ENCODE assay signal across 10 cellular contexts in genomic region chr17:36950027-36950426, GRCh38. TPM values are rescaled to one million over a fixed set of nuclear protein-coding genes. Genes with fewer than 3 reads are reported as not detected.
DNase-seq lines count a peak whose midpoint lies in the region; TF ChIP-seq lines count a peak whose summit lies in the region.
"Had no signal": no experiment of that assay in that cellular context is flagged by ENCODE, and none has a peak within 500 bp of the region (broad histone marks: within the 10 kb centered on the region; RNA-seq: fewer than 3 reads in every experiment).

No MANE protein-coding gene starts in this region.

- no peaks in the 10 kb centered on the region for H3F3A ChIP-seq in OCI-LY1 (ENCODE audit: insufficient read depth, low read length)

- peaks cover 7% of the 10 kb centered on the region for H3K4me1 Mint-ChIP-seq in Caco-2 (ENCODE audit: low read depth, unreplicated experiment)

- H3K27ac ChIP-seq in OCI-LY1 (ENCODE audit: low read depth, low read length, poor library complexity, severe bottlenecking) (no peak overlapping the region), osteoblast (ENCODE audit: low read depth, low read length) (peak overlapping the region; percentile 81)

- peak overlapping the region; percentile 74 for H3K27ac Mint-ChIP-seq in Caco-2 (ENCODE audit: unreplicated experiment)

- H3K4me1 ChIP-seq in Caco-2 (peaks cover 8% of the 10 kb centered on the region; the same call in 1 of the 2 replicates), OCI-LY1 (ENCODE audit: insufficient read depth, low read length, severe bottlenecking) (peaks cover 30% of the 10 kb centered on the region), endocrine pancreas (ENCODE audit: control insufficient read depth, insufficient read depth, low read length) (peaks cover 5% of the 10 kb centered on the region), osteoblast (ENCODE audit: insufficient read depth, low read length) (peaks cover 15% of the 10 kb centered on the region)

- no peaks in the 10 kb centered on the region for H3K27me3 ChIP-seq in Caco-2 (replicated peaks; ENCODE audit: control insufficient read depth, insufficient read depth, low read length)
- H3K27me3 ChIP-seq in OCI-LY1 (ENCODE audit: insufficient read depth, low read length): no peaks in the 10 kb centered on the region; the same call in 1 of the 2 replicates
- H3K27me3 ChIP-seq in endocrine pancreas (ENCODE audit: control insufficient read depth, insufficient read depth, low read length): peaks cover 5% of the 10 kb centered on the region
- H3K27me3 ChIP-seq in osteoblast (ENCODE audit: insufficient read depth, low read length): peaks cover 32% of the 10 kb centered on the region

- H3K9me3 ChIP-seq in Caco-2: no peaks in the 10 kb centered on the region
- H3K9me3 ChIP-seq in OCI-LY1 (ENCODE audit: low read length): no peaks in the 10 kb centered on the region
- no peaks in the 10 kb centered on the region for H3K9me3 ChIP-seq in endocrine pancreas (ENCODE audit: control insufficient read depth, low read length)
- no peaks in the 10 kb centered on the region for H3K9me3 ChIP-seq in osteoblast (ENCODE audit: low read depth, low read length)

- POLR2A ChIA-PET in Caco-2 (lab: Charles Lee): interaction anchor here (0.6 to 1.2 kb wide), 3 partner anchors 12 to 1134 kb away, joined by 3 to 7 read pairs (median 4); partner anchors contain the start of gene LHX1

- intact Hi-C loops in Caco-2 (cut with micrococcal nuclease; ENCODE audit: unreplicated experiment): no loop called here

- H2AFZ ChIP-seq in OCI-LY1 (ENCODE audit: low read length): no peak overlapping the region
- no peak overlapping the region for H2AFZ ChIP-seq in osteoblast (ENCODE audit: low read length)

- BruUV-seq in Caco-2 (replicated peaks; lab: Mats Ljungman, UMichigan): no TSS peak

- peaks cover 7% of the 10 kb centered on the region for H3K27me3 Mint-ChIP-seq in Caco-2 (ENCODE audit: insufficient read depth, unreplicated experiment)

- peaks cover 60% of the 10 kb centered on the region for H3K36me3 Mint-ChIP-seq in Caco-2 (ENCODE audit: insufficient read depth, unreplicated experiment)

- peak overlapping the region; percentile 84 for H3K9ac ChIP-seq in OCI-LY1 (ENCODE audit: low read length)
- peak overlapping the region; percentile 92 for H3K9ac ChIP-seq in endocrine pancreas (ENCODE audit: control insufficient read depth, insufficient read depth, low read length)

- CTCF ChIA-PET in Caco-2 (lab: Charles Lee): interaction anchor here (1.2 kb wide), 1 partner anchor 349 kb away, joined by 4 read pairs; the partner anchor contains the start of gene MRM1

- no peaks in the 10 kb centered on the region for H3K9me2 ChIP-seq in OCI-LY1 (ENCODE audit: low read depth, low read length)

- H3K4me2 ChIP-seq in OCI-LY1 (ENCODE audit: low read length): peak overlapping the region; percentile 89
- peak overlapping the region; percentile 98 for H3K4me2 ChIP-seq in osteoblast (ENCODE audit: insufficient read depth, low read length)

- H4K20me1 ChIP-seq in OCI-LY1 (ENCODE audit: insufficient read depth, low read length) (no peaks in the 10 kb centered on the region), osteoblast (ENCODE audit: insufficient read depth, low read length) (peaks cover 12% of the 10 kb centered on the region)

- TF ChIP-seq CTCF in Caco-2 (IDR thresholded peaks at IDR 0.05; ENCODE audit: insufficient read depth in 1 of 2, low read depth in 1 of 2, low read length in 1 of 2, severe bottlenecking in 1 of 2, unreplicated experiment in 1 of 2) (no peak), OCI-LY1 (IDR thresholded peaks at IDR 0.05; ENCODE audit: low read length) (no peak), osteoblast (IDR thresholded peaks at IDR 0.05; ENCODE audit: extremely low read depth, low read depth, low read length) (no peak)

- H3K36me3 ChIP-seq in Caco-2 (ENCODE audit: control insufficient read depth, insufficient read depth, low read length) (no peaks in the 10 kb centered on the region; the same call in 1 of the 2 replicates), OCI-LY1 (ENCODE audit: insufficient read depth, low read length) (peaks cover 47% of the 10 kb centered on the region), endocrine pancreas (ENCODE audit: control insufficient read depth, insufficient read depth, low read length) (peaks cover 7% of the 10 kb centered on the region), osteoblast (ENCODE audit: insufficient read depth, low read length) (peaks cover 36% of the 10 kb centered on the region)

- H3K9me3 Mint-ChIP-seq in Caco-2 (ENCODE audit: unreplicated experiment): no peaks in the 10 kb centered on the region

- DNase-seq in Caco-2 (no peak), osteoblast (ENCODE audit: insufficient read length, low spot score, missing footprints) (no peak), NK-92 (lab: John Stamatoyannopoulos, UW; ENCODE audit: unreplicated experiment) (no peak), NCI-H1092 treated with DMSO at 0.1 percent for 48 hours (lab: John Stamatoyannopoulos, UW) (no peak), NCI-H2107 treated with DMSO at 0.1 percent for 48 hours (lab: John Stamatoyannopoulos, UW; ENCODE audit: unreplicated experiment) (no peak)
- DNase-seq in stimulated activated CD4-positive, alpha-beta T cell treated with anti-CD3 and anti-CD28 coated beads, Interleukin-2, amount 100 ng/mL, for 48 hours: no peak
- DNase-seq: activated CD4-positive, alpha-beta T cell treated with anti-CD3 and anti-CD28 coated beads, Interleukin-2, amount 50 U/mL, for 4 hours had no signal

- H3K4me3 Mint-ChIP-seq in Caco-2 (ENCODE audit: unreplicated experiment): peak overlapping the region; percentile 79

- H3K79me2 ChIP-seq in OCI-LY1 (ENCODE audit: insufficient read depth, low read length) (peaks cover 21% of the 10 kb centered on the region), osteoblast (ENCODE audit: insufficient read depth, low read length) (peaks cover 42% of the 10 kb centered on the region)

- H3K4me3 ChIP-seq in Caco-2 (ENCODE audit: low read depth, low read length) (peak overlapping the region; percentile 91), OCI-LY1 (ENCODE audit: low read depth, low read length, poor library complexity, severe bottlenecking) (peak overlapping the region; percentile 75), endocrine pancreas (ENCODE audit: control insufficient read depth, insufficient read depth, low read length) (peak overlapping the region; percentile 81), osteoblast (ENCODE audit: insufficient read depth, low read length) (peak overlapping the region; percentile 93)

RNA-seq across cellular contexts. Expression of gene AATF, which starts 1.3 kb away (rescaled TPM):
- total RNA-seq in Caco-2 (2022) (81.7 and 87.6 TPM in 2 replicates), osteoblast (22.4 and 24.2 TPM in 2 replicates)

RNA-seq across cellular contexts. Expression of gene LHX1, which starts 12.8 kb away (rescaled TPM):
- total RNA-seq in Caco-2 (2022): 0.37 TPM in 1 of 2 replicates, not detected in the other
- total RNA-seq in osteoblast: not detected in 2 replicates
- total RNA-seq: lung had no signal
